Comparison of ENCODE assay signal across 8 cellular contexts in the genomic region with DNA sequence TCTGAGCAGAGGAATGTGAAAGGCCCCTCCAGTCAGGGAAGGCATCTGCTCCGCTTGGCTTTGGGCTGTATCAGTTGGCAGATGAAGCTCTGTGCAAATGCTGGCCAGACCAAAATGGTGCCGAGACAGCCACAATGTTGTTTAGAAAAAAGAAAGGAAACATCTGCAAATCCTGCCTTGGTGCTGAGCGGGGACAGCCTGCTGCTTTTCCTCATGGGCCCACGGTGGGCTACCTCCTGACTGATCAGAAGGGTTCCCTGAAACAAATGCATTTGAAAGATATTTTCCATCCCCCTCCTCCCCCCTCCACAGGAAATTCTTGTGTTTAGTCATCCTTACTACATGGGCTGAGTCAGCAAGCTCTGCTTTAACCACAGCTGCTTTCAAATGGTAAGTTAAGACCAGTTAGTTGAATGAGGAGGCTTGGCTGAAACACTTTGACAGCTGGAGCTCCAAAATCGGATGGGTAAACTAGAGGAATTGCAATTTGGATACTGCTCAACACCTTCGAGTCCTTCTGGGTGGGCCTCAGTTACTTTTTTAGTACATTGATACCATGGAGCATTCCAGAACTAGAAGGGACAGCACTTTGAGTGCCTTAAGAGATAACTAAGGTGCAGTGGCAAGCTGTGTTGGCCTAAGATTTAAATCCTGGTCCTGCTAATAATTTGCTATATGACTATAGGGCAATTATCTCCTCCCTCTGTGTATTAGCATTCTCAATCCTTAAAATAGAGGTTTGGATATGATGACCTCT. TPM values are rescaled to one million over a fixed set of nuclear protein-coding genes. Genes with fewer than 3 reads are reported as not detected.
DNase-seq lines count a peak whose midpoint lies in the region; ATAC-seq and TF ChIP-seq lines count a peak whose summit lies in the region.

No MANE protein-coding gene starts in this region.

- peak overlapping the region; percentile 53 for H2AFZ ChIP-seq in mesenchymal stem cell (ENCODE audit: low read depth, low read length)

- no peak overlapping the region for H3K4me3 ChIP-seq in GM12865 (ENCODE audit: low read depth, low read length)
- H3K4me3 ChIP-seq in mesenchymal stem cell (ENCODE audit: insufficient read depth in 1 of 2, low read depth in 1 of 2, low read length in 2 of 2) = peak overlapping the region in 1 of 2 experiments; percentile 25
- no peak overlapping the region for H3K4me3 ChIP-seq in transverse colon
- no peak overlapping the region for H3K4me3 ChIP-seq in dorsolateral prefrontal cortex

- 5% methylated on average over 6 of the region's 6 CpGs for WGBS in mesenchymal stem cell
- 20 to 55% methylated on average over 2 to 6 of the region's 6 CpGs for WGBS in transverse colon (ENCODE audit: low coverage in 1 of 2), 2 donors

- peak; percentile 89 for ATAC-seq in GM21447 (IDR thresholded peaks at IDR 0.05; ENCODE audit: unreplicated experiment)

- H3K4ac ChIP-seq in mesenchymal stem cell (ENCODE audit: low read depth in 1 of 2, low read length in 2 of 2) = peak overlapping the region in 1 of 2 experiments; percentile 61

- no peaks in the 10 kb centered on the region for H3K9me3 Mint-ChIP-seq in activated T-helper 1 cell treated with anti-CD3 and anti-CD28 coated beads, Interleukin-12 subunit alpha, Interleukin-12 subunit beta, Interleukin-2, Interleukin-4 antibody, amounts not matched to agents 30 ng/mL and 10 ng/mL and 1 ng/mL, durations not matched to agents 14 hours and 24 hours and 36 hours

- TF ChIP-seq EP300 in transverse colon (IDR thresholded peaks at IDR 0.05; ENCODE audit: low read depth) = no peak

- H3K23ac ChIP-seq in mesenchymal stem cell (ENCODE audit: low read length in 2 of 2) = no peak overlapping the region

- H3K4me1 ChIP-seq in mesenchymal stem cell (ENCODE audit: control insufficient read depth, insufficient read depth, low read depth, low read length) (peaks cover 7% of the 10 kb centered on the region), transverse colon (no peaks in the 10 kb centered on the region)

- peak overlapping the region; percentile 64 for H4K8ac ChIP-seq in mesenchymal stem cell (ENCODE audit: low read length)

- H3K79me1 ChIP-seq in mesenchymal stem cell (replicated peaks; ENCODE audit: low read length, poor library complexity, severe bottlenecking) = no peaks in the 10 kb centered on the region

- H4K91ac ChIP-seq in mesenchymal stem cell (ENCODE audit: low read length) = peak overlapping the region; percentile 43

- H3K36me3 ChIP-seq in mesenchymal stem cell (ENCODE audit: control insufficient read depth in 1 of 2, insufficient read depth in 2 of 2, low read depth in 1 of 2, low read length in 2 of 2) (no peaks in the 10 kb centered on the region), transverse colon (no peaks in the 10 kb centered on the region)

- H3K36me3 Mint-ChIP-seq in activated T-helper 1 cell treated with anti-CD3 and anti-CD28 coated beads, Interleukin-12 subunit alpha, Interleukin-12 subunit beta, Interleukin-2, Interleukin-4 antibody, amounts not matched to agents 30 ng/mL and 10 ng/mL and 1 ng/mL, durations not matched to agents 14 hours and 24 hours and 36 hours (ENCODE audit: low read depth) = no peaks in the 10 kb centered on the region

- H3K27ac ChIP-seq in mesenchymal stem cell (ENCODE audit: low read length, poor library complexity, severe bottlenecking) (peak overlapping the region; percentile 95), transverse colon (peak overlapping the region in 1 of 4 donors; percentile 17), dorsolateral prefrontal cortex (no peak overlapping the region)

- H3K9me3 ChIP-seq in mesenchymal stem cell (ENCODE audit: control insufficient read depth, low read length) = no peaks in the 10 kb centered on the region
- H3K9me3 ChIP-seq in transverse colon = no peaks in the 10 kb centered on the region

- no peak overlapping the region for H3K4me2 ChIP-seq in mesenchymal stem cell (ENCODE audit: low read length, poor library complexity, severe bottlenecking)

- peaks cover 0 to 5% of the 10 kb centered on the region in 2 experiments for H3K27me3 ChIP-seq in mesenchymal stem cell (ENCODE audit: control insufficient read depth in 1 of 2, insufficient read depth in 1 of 2, low read length in 2 of 2)
- H3K27me3 ChIP-seq in transverse colon = no peaks in the 10 kb centered on the region
- peaks cover 0 to 86% (median 23%) of the 10 kb centered on the region in 45 donors for H3K27me3 ChIP-seq in dorsolateral prefrontal cortex

- H3K4me1 Mint-ChIP-seq in activated T-helper 1 cell treated with anti-CD3 and anti-CD28 coated beads, Interleukin-12 subunit alpha, Interleukin-12 subunit beta, Interleukin-2, Interleukin-4 antibody, amounts not matched to agents 30 ng/mL and 10 ng/mL and 1 ng/mL, durations not matched to agents 14 hours and 24 hours and 36 hours (ENCODE audit: low read depth) = peaks cover 27% of the 10 kb centered on the region

- H3K18ac ChIP-seq in mesenchymal stem cell (ENCODE audit: low read depth in 1 of 2, low read length in 2 of 2) = peak overlapping the region; percentile 75 to 80

- H3K27me3 Mint-ChIP-seq in activated T-helper 1 cell treated with anti-CD3 and anti-CD28 coated beads, Interleukin-12 subunit alpha, Interleukin-12 subunit beta, Interleukin-2, Interleukin-4 antibody, amounts not matched to agents 30 ng/mL and 10 ng/mL and 1 ng/mL, durations not matched to agents 14 hours and 24 hours and 36 hours (ENCODE audit: insufficient read depth) = peaks cover 3% of the 10 kb centered on the region

- peak overlapping the region in 1 of 2 experiments; percentile 94 for H2BK12ac ChIP-seq in mesenchymal stem cell (ENCODE audit: low read length in 2 of 2)

- peak overlapping the region; percentile 49 for H2BK120ac ChIP-seq in mesenchymal stem cell (ENCODE audit: low read depth, low read length)

- peak overlapping the region; percentile 34 for H3K27ac Mint-ChIP-seq in activated T-helper 1 cell treated with anti-CD3 and anti-CD28 coated beads, Interleukin-12 subunit alpha, Interleukin-12 subunit beta, Interleukin-2, Interleukin-4 antibody, amounts not matched to agents 30 ng/mL and 10 ng/mL and 1 ng/mL, durations not matched to agents 14 hours and 24 hours and 36 hours

- H2BK15ac ChIP-seq in mesenchymal stem cell (ENCODE audit: low read depth, poor library complexity, severe bottlenecking) = no peak overlapping the region

- no peak overlapping the region for H3K14ac ChIP-seq in mesenchymal stem cell (ENCODE audit: low read length in 2 of 2)

- in situ Hi-C loops in transverse colon (cut with MboI; ENCODE audit: low pct_ligation_motif_present in 1 of 4, low pct_unique_long_range_greater_than_20kb in 1 of 4, low sequenced_read_pairs in 3 of 4) = no loop called here

- peak overlapping the region; percentile 41 for H3K9ac ChIP-seq in mesenchymal stem cell (ENCODE audit: low read length)

- peak overlapping the region; percentile 78 for H2AK5ac ChIP-seq in mesenchymal stem cell (ENCODE audit: low read length, severe bottlenecking)

- DNase-seq in GM12865 (ENCODE audit: low read depth) (peak; percentile 69), HS-5 (ENCODE audit: low read depth) (peak; percentile 70), mesenchymal stem cell (peak; percentile 87), DMS153 treated with DMSO at 0.1 percent for 48 hours (lab: John Stamatoyannopoulos, UW; ENCODE audit: unreplicated experiment) (no peak), transverse colon (no peak), dorsolateral prefrontal cortex (no peak)
- DNase-seq in activated T-helper 1 cell treated with anti-CD3 and anti-CD28 coated beads, Interleukin-12 subunit alpha, Interleukin-12 subunit beta, Interleukin-2, Interleukin-4 antibody, amounts not matched to agents 30 ng/mL and 10 ng/mL and 1 ng/mL, durations not matched to agents 14 hours and 24 hours and 36 hours (ENCODE audit: low spot score) = peak; percentile 6

- no peak for TF ChIP-seq POLR2A in transverse colon (IDR thresholded peaks at IDR 0.05)

- intact Hi-C loops in activated T-helper 1 cell treated with anti-CD3 and anti-CD28 coated beads, Interleukin-12 subunit alpha, Interleukin-12 subunit beta, Interleukin-2, Interleukin-4 antibody, amounts not matched to agents 30 ng/mL and 10 ng/mL and 1 ng/mL, durations not matched to agents 14 hours and 24 hours and 36 hours (cut with micrococcal nuclease) = loop anchor here (1.0 to 10.0 kb wide), 3 partner anchors 23 to 93 kb away; no protein-coding TSS in a partner anchor
- intact Hi-C loops in transverse colon (cut with DNase I; ENCODE audit: low total_unique reads) (no loop called here), dorsolateral prefrontal cortex (cut with DNase I) (no loop called here)

- no peak for TF ChIP-seq CTCF in GM12865 (IDR thresholded peaks at IDR 0.05; ENCODE audit: insufficient read depth, low read depth, low read length, missing control alignments)
- TF ChIP-seq CTCF in transverse colon (IDR thresholded peaks at IDR 0.05) = no peak
- TF ChIP-seq CTCF in dorsolateral prefrontal cortex (IDR thresholded peaks at IDR 0.05 in 54 of 56, conservative IDR thresholded peaks at IDR 0.05 in 2 of 56; ENCODE audit: low read depth in 1 of 56, partially characterized antibody in 56 of 56) = no peak

- no peak overlapping the region for H3K4me3 Mint-ChIP-seq in activated T-helper 1 cell treated with anti-CD3 and anti-CD28 coated beads, Interleukin-12 subunit alpha, Interleukin-12 subunit beta, Interleukin-2, Interleukin-4 antibody, amounts not matched to agents 30 ng/mL and 10 ng/mL and 1 ng/mL, durations not matched to agents 14 hours and 24 hours and 36 hours

- H2BK5ac ChIP-seq in mesenchymal stem cell (ENCODE audit: low read depth, low read length, poor library complexity, severe bottlenecking) = peak overlapping the region; percentile 79

RNA-seq across cellular contexts. Expression of a gene that starts 36.0 kb away (rescaled TPM):
- not detected in 2 replicates for total RNA-seq in activated T-helper 1 cell treated with anti-CD3 and anti-CD28 coated beads, Interleukin-12 subunit alpha, Interleukin-12 subunit beta, Interleukin-2, Interleukin-4 antibody, amounts not matched to agents 30 ng/mL and 10 ng/mL and 1 ng/mL, durations not matched to agents 14 hours and 24 hours and 36 hours
- polyA plus RNA-seq in mesenchymal stem cell (2013, experiment 1 of 2) = 0.41 TPM
- polyA plus RNA-seq in mesenchymal stem cell (2013, experiment 2 of 2) = 0.42 TPM
- total RNA-seq in transverse colon (under 1 TPM in 1 of 4 donors, not detected in 3; 0.79 TPM), dorsolateral prefrontal cortex (under 1 TPM in 1 of 120 experiments, not detected in 119; 0.36 TPM)

Comparison
In these comparisons a context has a peak if more than half of its experiments do, and no peak if none do; other contexts are left out.
1. DNase-seq: peak in GM12865 (single experiment), HS-5 (single experiment), activated T-helper 1 cell treated with anti-CD3 and anti-CD28 coated beads, Interleukin-12 subunit alpha, Interleukin-12 subunit beta, Interleukin-2, Interleukin-4 antibody, amounts not matched to agents 30 ng/mL and 10 ng/mL and 1 ng/mL, durations not matched to agents 14 hours and 24 hours and 36 hours (single experiment) and mesenchymal stem cell (single experiment); none in DMS153 treated with DMSO at 0.1 percent for 48 hours (single experiment), transverse colon (single experiment) and dorsolateral prefrontal cortex (0 of 10).